ENCODE assay signal across 1 cellular context in genomic region chr14:64971890-64972785, GRCh38.
TF ChIP-seq lines count a peak whose summit lies in the region.

Gene RAB15, minus strand, starts transcription at chr14:64972336. Its CDS starts 260 bp downstream, at chr14:64972076.

TF ChIP-seq in HEK293, 187 proteins besides CTCF, POLR2A, EP300 and RAD21 (continued from another document):
- TF ChIP-seq ZNF707 (tag by site-specific recombination; IDR thresholded peaks at IDR 0.05) (no peak), ZNF335 (tag by site-specific recombination; conservative IDR thresholded peaks at IDR 0.05) (peak; percentile 23; the same call in 1 of the 2 replicates), ZNF341 (tag by site-specific recombination; IDR thresholded peaks at IDR 0.05; ENCODE audit: low read depth) (peak; percentile 45), ZNF555 (tag by site-specific recombination; conservative IDR thresholded peaks at IDR 0.05) (no peak), BCL6B (tag by site-specific recombination; IDR thresholded peaks at IDR 0.05) (no peak), MYNN (tag by site-specific recombination; IDR thresholded peaks at IDR 0.05; ENCODE audit: borderline replicate concordance) (no peak), HOXA7 (CRISPR knock-in tag; IDR thresholded peaks at IDR 0.05; ENCODE audit: borderline replicate concordance) (no peak), KLF1 (tag by site-specific recombination; IDR thresholded peaks at IDR 0.05) (no peak), GLIS1 (tag by site-specific recombination; IDR thresholded peaks at IDR 0.05) (no peak), ZFP69B (tag by site-specific recombination; IDR thresholded peaks at IDR 0.05) (no peak), ZNF514 (tag by site-specific recombination; IDR thresholded peaks at IDR 0.05) (no peak), ZNF148 (tag by site-specific recombination; IDR thresholded peaks at IDR 0.05; ENCODE audit: borderline replicate concordance) (no peak), ZNF274 (IDR thresholded peaks at IDR 0.05; ENCODE audit: low read length) (no peak), ZNF274 (tag by site-specific recombination; IDR thresholded peaks at IDR 0.05; ENCODE audit: borderline replicate concordance) (no peak), YY1 (tag by site-specific recombination; IDR thresholded peaks at IDR 0.05) (no peak), ZNF792 (tag by site-specific recombination; IDR thresholded peaks at IDR 0.05) (no peak), KLF10 (tag by site-specific recombination; IDR thresholded peaks at IDR 0.05) (no peak)
- TF ChIP-seq, protein P1, sequence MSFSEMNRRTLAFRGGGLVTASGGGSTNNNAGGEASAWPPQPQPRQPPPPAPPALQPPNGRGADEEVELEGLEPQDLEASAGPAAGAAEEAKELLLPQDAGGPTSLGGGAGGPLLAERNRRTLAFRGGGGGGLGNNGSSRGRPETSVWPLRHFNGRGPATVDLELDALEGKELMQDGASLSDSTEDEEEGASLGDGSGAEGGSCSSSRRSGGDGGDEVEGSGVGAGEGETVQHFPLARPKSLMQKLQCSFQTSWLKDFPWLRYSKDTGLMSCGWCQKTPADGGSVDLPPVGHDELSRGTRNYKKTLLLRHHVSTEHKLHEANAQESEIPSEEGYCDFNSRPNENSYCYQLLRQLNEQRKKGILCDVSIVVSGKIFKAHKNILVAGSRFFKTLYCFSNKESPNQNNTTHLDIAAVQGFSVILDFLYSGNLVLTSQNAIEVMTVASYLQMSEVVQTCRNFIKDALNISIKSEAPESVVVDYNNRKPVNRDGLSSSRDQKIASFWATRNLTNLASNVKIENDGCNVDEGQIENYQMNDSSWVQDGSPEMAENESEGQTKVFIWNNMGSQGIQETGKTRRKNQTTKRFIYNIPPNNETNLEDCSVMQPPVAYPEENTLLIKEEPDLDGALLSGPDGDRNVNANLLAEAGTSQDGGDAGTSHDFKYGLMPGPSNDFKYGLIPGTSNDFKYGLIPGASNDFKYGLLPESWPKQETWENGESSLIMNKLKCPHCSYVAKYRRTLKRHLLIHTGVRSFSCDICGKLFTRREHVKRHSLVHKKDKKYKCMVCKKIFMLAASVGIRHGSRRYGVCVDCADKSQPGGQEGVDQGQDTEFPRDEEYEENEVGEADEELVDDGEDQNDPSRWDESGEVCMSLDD (tag by site-specific recombination; IDR thresholded peaks at IDR 0.05), result no peak
